In the genomic region with DNA sequence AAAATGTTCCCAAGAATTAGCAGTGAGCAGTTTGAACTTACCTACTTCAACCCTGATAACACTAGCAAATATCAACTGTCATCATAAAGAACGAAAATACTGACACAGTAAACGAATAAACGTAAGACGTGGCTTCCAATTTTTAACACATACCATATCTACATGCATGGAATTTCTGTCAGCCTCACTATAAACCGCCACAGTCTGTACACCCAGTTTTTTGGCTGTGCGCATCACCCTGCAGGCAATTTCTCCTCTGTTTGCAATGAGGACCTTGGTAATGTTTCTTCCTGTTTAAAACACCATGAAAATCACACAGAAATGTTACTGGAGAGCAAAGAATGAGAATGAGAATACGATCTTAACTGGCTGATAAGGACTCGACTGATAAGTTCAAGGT, we compare ENCODE assay signal across 8 cellular contexts.
"Had no signal": no experiment of that assay in that cellular context is flagged by ENCODE, and none has a peak within 500 bp of the region (broad histone marks: within the 10 kb centered on the region; RNA-seq: fewer than 3 reads in every experiment).

No MANE protein-coding gene starts in this region.

- H3K4me3 ChIP-seq: GM12878 had no signal

- DNase-seq: GDM1, GF-D8 had no signal

- ATAC-seq: GM12878 had no signal

- FAIRE-seq: G401.6, GM12878, GM12891, GM12892, GM18507, GM19239 had no signal
